2 cellular contexts compared by ENCODE assay signal in genomic region chr19:19463348-19464117, GRCh38.
TF ChIP-seq lines count a peak whose summit lies in the region.

No MANE protein-coding gene starts in this region.

TF ChIP-seq in liver, 16 proteins besides CTCF, POLR2A, EP300 and RAD21:
- no peak for TF ChIP-seq GABPA (IDR thresholded peaks at IDR 0.05 in 1 of 2, conservative IDR thresholded peaks at IDR 0.05 in 1 of 2)
- no peak for TF ChIP-seq YY1 (IDR thresholded peaks at IDR 0.05)
- no peak for TF ChIP-seq NR2F2 (IDR thresholded peaks at IDR 0.05)
- no peak for TF ChIP-seq HNF4A (conservative IDR thresholded peaks at IDR 0.05)
- TF ChIP-seq HNF4G (IDR thresholded peaks at IDR 0.05): no peak
- TF ChIP-seq EGR1 (IDR thresholded peaks at IDR 0.05; ENCODE audit: low read depth in 2 of 2): no peak
- TF ChIP-seq SP1 (IDR thresholded peaks at IDR 0.05): no peak
- no peak for TF ChIP-seq RXRA (IDR thresholded peaks at IDR 0.05)
- TF ChIP-seq FOXA1 (IDR thresholded peaks at IDR 0.05): no peak
- no peak for TF ChIP-seq JUND (IDR thresholded peaks at IDR 0.05)
- TF ChIP-seq MAX (IDR thresholded peaks at IDR 0.05): no peak
- TF ChIP-seq, protein P1, sequence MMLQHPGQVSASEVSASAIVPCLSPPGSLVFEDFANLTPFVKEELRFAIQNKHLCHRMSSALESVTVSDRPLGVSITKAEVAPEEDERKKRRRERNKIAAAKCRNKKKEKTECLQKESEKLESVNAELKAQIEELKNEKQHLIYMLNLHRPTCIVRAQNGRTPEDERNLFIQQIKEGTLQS (IDR thresholded peaks at IDR 0.05): no peak
- no peak for TF ChIP-seq FOXA2 (IDR thresholded peaks at IDR 0.05)
- TF ChIP-seq TAF1 (conservative IDR thresholded peaks at IDR 0.05): no peak
- no peak for TF ChIP-seq ZBTB33 (IDR thresholded peaks at IDR 0.05)

TF ChIP-seq in HepG2, 621 proteins besides CTCF, POLR2A, EP300 and RAD21:
- TF ChIP-seq KDM3A (CRISPR knock-in tag; IDR thresholded peaks at IDR 0.05; ENCODE audit: low read depth): no peak
- TF ChIP-seq ZNF777 (CRISPR knock-in tag; IDR thresholded peaks at IDR 0.05): no peak
- no peak for TF ChIP-seq ZKSCAN5 (CRISPR knock-in tag; IDR thresholded peaks at IDR 0.05)
- TF ChIP-seq ARNT (IDR thresholded peaks at IDR 0.05): no peak
- TF ChIP-seq, protein P2, sequence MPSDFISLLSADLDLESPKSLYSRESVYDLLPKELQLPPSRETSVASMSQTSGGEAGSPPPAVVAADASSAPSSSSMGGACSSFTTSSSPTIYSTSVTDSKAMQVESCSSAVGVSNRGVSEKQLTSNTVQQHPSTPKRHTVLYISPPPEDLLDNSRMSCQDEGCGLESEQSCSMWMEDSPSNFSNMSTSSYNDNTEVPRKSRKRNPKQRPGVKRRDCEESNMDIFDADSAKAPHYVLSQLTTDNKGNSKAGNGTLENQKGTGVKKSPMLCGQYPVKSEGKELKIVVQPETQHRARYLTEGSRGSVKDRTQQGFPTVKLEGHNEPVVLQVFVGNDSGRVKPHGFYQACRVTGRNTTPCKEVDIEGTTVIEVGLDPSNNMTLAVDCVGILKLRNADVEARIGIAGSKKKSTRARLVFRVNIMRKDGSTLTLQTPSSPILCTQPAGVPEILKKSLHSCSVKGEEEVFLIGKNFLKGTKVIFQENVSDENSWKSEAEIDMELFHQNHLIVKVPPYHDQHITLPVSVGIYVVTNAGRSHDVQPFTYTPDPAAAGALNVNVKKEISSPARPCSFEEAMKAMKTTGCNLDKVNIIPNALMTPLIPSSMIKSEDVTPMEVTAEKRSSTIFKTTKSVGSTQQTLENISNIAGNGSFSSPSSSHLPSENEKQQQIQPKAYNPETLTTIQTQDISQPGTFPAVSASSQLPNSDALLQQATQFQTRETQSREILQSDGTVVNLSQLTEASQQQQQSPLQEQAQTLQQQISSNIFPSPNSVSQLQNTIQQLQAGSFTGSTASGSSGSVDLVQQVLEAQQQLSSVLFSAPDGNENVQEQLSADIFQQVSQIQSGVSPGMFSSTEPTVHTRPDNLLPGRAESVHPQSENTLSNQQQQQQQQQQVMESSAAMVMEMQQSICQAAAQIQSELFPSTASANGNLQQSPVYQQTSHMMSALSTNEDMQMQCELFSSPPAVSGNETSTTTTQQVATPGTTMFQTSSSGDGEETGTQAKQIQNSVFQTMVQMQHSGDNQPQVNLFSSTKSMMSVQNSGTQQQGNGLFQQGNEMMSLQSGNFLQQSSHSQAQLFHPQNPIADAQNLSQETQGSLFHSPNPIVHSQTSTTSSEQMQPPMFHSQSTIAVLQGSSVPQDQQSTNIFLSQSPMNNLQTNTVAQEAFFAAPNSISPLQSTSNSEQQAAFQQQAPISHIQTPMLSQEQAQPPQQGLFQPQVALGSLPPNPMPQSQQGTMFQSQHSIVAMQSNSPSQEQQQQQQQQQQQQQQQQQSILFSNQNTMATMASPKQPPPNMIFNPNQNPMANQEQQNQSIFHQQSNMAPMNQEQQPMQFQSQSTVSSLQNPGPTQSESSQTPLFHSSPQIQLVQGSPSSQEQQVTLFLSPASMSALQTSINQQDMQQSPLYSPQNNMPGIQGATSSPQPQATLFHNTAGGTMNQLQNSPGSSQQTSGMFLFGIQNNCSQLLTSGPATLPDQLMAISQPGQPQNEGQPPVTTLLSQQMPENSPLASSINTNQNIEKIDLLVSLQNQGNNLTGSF (CRISPR knock-in tag; IDR thresholded peaks at IDR 0.05): no peak
- TF ChIP-seq, protein P3, sequence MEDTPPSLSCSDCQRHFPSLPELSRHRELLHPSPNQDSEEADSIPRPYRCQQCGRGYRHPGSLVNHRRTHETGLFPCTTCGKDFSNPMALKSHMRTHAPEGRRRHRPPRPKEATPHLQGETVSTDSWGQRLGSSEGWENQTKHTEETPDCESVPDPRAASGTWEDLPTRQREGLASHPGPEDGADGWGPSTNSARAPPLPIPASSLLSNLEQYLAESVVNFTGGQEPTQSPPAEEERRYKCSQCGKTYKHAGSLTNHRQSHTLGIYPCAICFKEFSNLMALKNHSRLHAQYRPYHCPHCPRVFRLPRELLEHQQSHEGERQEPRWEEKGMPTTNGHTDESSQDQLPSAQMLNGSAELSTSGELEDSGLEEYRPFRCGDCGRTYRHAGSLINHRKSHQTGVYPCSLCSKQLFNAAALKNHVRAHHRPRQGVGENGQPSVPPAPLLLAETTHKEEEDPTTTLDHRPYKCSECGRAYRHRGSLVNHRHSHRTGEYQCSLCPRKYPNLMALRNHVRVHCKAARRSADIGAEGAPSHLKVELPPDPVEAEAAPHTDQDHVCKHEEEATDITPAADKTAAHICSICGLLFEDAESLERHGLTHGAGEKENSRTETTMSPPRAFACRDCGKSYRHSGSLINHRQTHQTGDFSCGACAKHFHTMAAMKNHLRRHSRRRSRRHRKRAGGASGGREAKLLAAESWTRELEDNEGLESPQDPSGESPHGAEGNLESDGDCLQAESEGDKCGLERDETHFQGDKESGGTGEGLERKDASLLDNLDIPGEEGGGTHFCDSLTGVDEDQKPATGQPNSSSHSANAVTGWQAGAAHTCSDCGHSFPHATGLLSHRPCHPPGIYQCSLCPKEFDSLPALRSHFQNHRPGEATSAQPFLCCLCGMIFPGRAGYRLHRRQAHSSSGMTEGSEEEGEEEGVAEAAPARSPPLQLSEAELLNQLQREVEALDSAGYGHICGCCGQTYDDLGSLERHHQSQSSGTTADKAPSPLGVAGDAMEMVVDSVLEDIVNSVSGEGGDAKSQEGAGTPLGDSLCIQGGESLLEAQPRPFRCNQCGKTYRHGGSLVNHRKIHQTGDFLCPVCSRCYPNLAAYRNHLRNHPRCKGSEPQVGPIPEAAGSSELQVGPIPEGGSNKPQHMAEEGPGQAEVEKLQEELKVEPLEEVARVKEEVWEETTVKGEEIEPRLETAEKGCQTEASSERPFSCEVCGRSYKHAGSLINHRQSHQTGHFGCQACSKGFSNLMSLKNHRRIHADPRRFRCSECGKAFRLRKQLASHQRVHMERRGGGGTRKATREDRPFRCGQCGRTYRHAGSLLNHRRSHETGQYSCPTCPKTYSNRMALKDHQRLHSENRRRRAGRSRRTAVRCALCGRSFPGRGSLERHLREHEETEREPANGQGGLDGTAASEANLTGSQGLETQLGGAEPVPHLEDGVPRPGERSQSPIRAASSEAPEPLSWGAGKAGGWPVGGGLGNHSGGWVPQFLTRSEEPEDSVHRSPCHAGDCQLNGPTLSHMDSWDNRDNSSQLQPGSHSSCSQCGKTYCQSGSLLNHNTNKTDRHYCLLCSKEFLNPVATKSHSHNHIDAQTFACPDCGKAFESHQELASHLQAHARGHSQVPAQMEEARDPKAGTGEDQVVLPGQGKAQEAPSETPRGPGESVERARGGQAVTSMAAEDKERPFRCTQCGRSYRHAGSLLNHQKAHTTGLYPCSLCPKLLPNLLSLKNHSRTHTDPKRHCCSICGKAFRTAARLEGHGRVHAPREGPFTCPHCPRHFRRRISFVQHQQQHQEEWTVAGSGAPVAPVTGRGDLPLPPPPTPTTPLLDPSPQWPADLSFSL (CRISPR knock-in tag; IDR thresholded peaks at IDR 0.05): no peak
- no peak for TF ChIP-seq ZNF850 (CRISPR knock-in tag; conservative IDR thresholded peaks at IDR 0.05)
- TF ChIP-seq ELK4 (CRISPR knock-in tag; IDR thresholded peaks at IDR 0.05; ENCODE audit: borderline replicate concordance): no peak
- no peak for TF ChIP-seq ZNF335 (CRISPR knock-in tag; IDR thresholded peaks at IDR 0.05)
